In the genomic region with DNA sequence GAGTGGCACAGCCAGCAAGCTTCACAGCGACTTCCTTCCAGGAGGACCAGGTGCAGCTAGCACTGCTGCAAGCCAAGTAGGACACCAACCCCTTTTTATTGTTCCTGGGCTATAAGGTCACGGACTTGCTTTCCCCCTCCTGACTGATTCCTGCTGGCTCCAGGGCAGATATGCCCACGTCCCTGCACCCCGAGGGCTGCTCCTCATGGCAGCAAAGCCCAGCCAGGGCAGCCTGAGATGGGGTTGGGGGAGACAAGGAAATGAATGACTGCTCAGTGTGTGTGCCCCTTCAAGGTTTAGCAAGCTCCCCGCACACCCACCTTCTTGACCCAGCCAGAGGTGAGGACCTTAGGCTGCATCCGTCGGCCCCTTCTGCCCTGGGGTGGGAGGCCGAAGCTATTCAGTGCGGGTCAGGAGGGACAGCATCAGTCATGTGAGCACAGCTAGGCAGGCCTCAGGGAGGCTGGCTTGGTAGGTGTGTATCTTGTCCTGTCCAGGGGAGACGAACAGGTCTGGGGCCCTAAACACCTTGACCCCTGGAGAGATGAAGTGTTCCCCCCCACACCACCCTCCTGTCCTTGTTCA, we compare ENCODE assay signal across 16 cellular contexts.
A peak's percentile ranks its signal among the peaks of the same experiment; 100 is the strongest.
DNase-seq lines count a peak whose midpoint lies in the region; ATAC-seq and TF ChIP-seq lines count a peak whose summit lies in the region.
"Had no signal": no experiment of that assay in that cellular context is flagged by ENCODE, and none has a peak within 500 bp of the region (broad histone marks: within the 10 kb centered on the region; RNA-seq: fewer than 3 reads in every experiment).

No MANE protein-coding gene starts in this region.

- H3K4me3 Mint-ChIP-seq in chondrocyte (ENCODE audit: unreplicated experiment) (no peak overlapping the region), type B pancreatic cell (no peak overlapping the region)
- H3K4me3 Mint-ChIP-seq: CD14-positive monocyte; CD4-positive, alpha-beta memory T cell; H9 had no signal

- H3K79me2 ChIP-seq in DND-41 (ENCODE audit: insufficient read depth, low read length) (no peaks in the 10 kb centered on the region), osteoblast (ENCODE audit: insufficient read depth, low read length) (no peaks in the 10 kb centered on the region)

- DNase-seq in DND-41 (no peak), chondrocyte (ENCODE audit: low spot score) (peak; percentile 64), osteoblast (ENCODE audit: insufficient read length, low spot score, missing footprints) (peak; percentile 4), type B pancreatic cell (ENCODE audit: extremely low spot score, unreplicated experiment) (no peak), medulla oblongata (ENCODE audit: extremely low spot score) (no peak), left ventricle myocardium superior (no peak)
- DNase-seq: ACHN; BE2C; CD4-positive, alpha-beta memory T cell; DMS153; DMS79; GF-D8; GOT3; H9 had no signal

- no peaks in the 10 kb centered on the region for H4K20me1 ChIP-seq in DND-41 (ENCODE audit: insufficient read depth, low read length)
- H4K20me1 ChIP-seq in osteoblast (ENCODE audit: insufficient read depth, low read length): no peaks in the 10 kb centered on the region

- H3K4me3 ChIP-seq in DND-41 (ENCODE audit: low read depth in 1 of 2, low read length in 2 of 2) (no peak overlapping the region), osteoblast (ENCODE audit: insufficient read depth, low read length) (no peak overlapping the region)

- intact Hi-C loops in left ventricle myocardium superior (cut with micrococcal nuclease): no loop called here

- H3K4me1 Mint-ChIP-seq in chondrocyte (ENCODE audit: low read depth): peaks cover 10% of the 10 kb centered on the region
- peaks cover 25% of the 10 kb centered on the region for H3K4me1 Mint-ChIP-seq in type B pancreatic cell (ENCODE audit: unreplicated experiment)
- H3K4me1 Mint-ChIP-seq: IgD-negative memory B cell had no signal

- no peak overlapping the region for H3K27ac Mint-ChIP-seq in chondrocyte (ENCODE audit: unreplicated experiment)
- H3K27ac Mint-ChIP-seq in type B pancreatic cell: no peak overlapping the region
- H3K27ac Mint-ChIP-seq: CD4-positive, alpha-beta memory T cell had no signal

- TF ChIP-seq CTCF in DND-41 (IDR thresholded peaks at IDR 0.05; ENCODE audit: borderline replicate concordance, extremely low read depth, low read length, poor library complexity, severe bottlenecking): no peak
- no peak for TF ChIP-seq CTCF in chondrocyte (IDR thresholded peaks at IDR 0.05)
- TF ChIP-seq CTCF in osteoblast (IDR thresholded peaks at IDR 0.05; ENCODE audit: extremely low read depth, low read depth, low read length): no peak
- no peak for TF ChIP-seq CTCF in type B pancreatic cell (conservative IDR thresholded peaks at IDR 0.05)

- H3K36me3 Mint-ChIP-seq in chondrocyte (ENCODE audit: low read depth): peaks cover 6% of the 10 kb centered on the region
- H3K36me3 Mint-ChIP-seq in type B pancreatic cell: peaks cover 3% of the 10 kb centered on the region
- H3K36me3 Mint-ChIP-seq: CD14-positive monocyte; CD4-positive, alpha-beta memory T cell; IgD-negative memory B cell had no signal

- H3K4me1 ChIP-seq in DND-41 (ENCODE audit: insufficient read depth, low read length) (peaks cover 22% of the 10 kb centered on the region), osteoblast (ENCODE audit: insufficient read depth, low read length) (no peaks in the 10 kb centered on the region)

- H3K9me3 Mint-ChIP-seq in chondrocyte (ENCODE audit: low read depth) (peaks cover 12% of the 10 kb centered on the region), type B pancreatic cell (peaks cover 4% of the 10 kb centered on the region)

- H3K27me3 ChIP-seq in DND-41 (ENCODE audit: insufficient read depth, low read length, poor library complexity) (no peaks in the 10 kb centered on the region), osteoblast (ENCODE audit: insufficient read depth, low read length) (no peaks in the 10 kb centered on the region)
- H3K27me3 ChIP-seq: BE2C had no signal

- H3K9me3 ChIP-seq in DND-41 (ENCODE audit: insufficient read depth, low read length, severe bottlenecking): peaks cover 6% of the 10 kb centered on the region
- H3K9me3 ChIP-seq in osteoblast (ENCODE audit: low read depth, low read length): no peaks in the 10 kb centered on the region
- H3K9me3 ChIP-seq: BE2C had no signal

- no peak overlapping the region for H2AFZ ChIP-seq in DND-41 (ENCODE audit: low read depth, low read length)
- H2AFZ ChIP-seq in osteoblast (ENCODE audit: low read length): no peak overlapping the region

- H3K36me3 ChIP-seq in DND-41 (ENCODE audit: insufficient read depth, low read length) (no peaks in the 10 kb centered on the region), osteoblast (ENCODE audit: insufficient read depth, low read length) (no peaks in the 10 kb centered on the region)
- H3K36me3 ChIP-seq: BE2C had no signal

- ATAC-seq in DND-41 (ENCODE audit: insufficient read depth, low read depth) (peak; percentile 49), left ventricle myocardium superior (no peak)

- H3K4me2 ChIP-seq in DND-41 (ENCODE audit: insufficient read depth, low read length) (no peak overlapping the region), osteoblast (ENCODE audit: insufficient read depth, low read length) (no peak overlapping the region)

- no peak overlapping the region for H3K9ac ChIP-seq in DND-41 (ENCODE audit: low read depth, low read length)

- H3K27ac ChIP-seq in DND-41 (ENCODE audit: low read length) (0 out of 2 replicates have a peak overlapping the region, but pooled peaks have one; percentile 12), osteoblast (ENCODE audit: low read depth, low read length) (no peak overlapping the region)

- H3K27me3 Mint-ChIP-seq in chondrocyte (ENCODE audit: low read depth) (peaks cover 22% of the 10 kb centered on the region), type B pancreatic cell (peaks cover 5% of the 10 kb centered on the region)

Comparison
In these comparisons a context has a peak if more than half of its experiments do, and no peak if none do; other contexts are left out.
1. DNase-seq: peak in chondrocyte (single experiment) and osteoblast (single experiment); none in DND-41 (single experiment), type B pancreatic cell (single experiment), medulla oblongata (single experiment) and left ventricle myocardium superior (single experiment).